In the genomic region with DNA sequence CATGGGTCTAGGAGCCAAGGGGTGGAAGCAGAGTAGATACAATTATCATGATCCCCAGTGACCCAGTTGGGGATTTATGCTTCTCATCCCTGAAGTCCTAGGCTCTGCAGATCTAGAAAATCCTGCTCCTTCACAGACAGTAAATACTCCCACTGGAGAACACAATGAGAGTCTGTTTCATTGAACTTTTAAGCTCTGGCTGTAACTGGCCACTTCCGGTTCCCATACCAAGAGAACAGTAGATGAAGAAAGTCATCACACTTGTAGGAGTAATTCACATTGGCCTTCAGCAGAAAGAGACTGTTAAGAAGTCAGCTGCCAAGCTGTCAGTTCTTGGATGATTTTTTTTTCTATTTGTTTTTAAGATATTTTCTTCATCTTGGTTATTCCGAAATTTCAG, we compare ENCODE assay signal across 22 cellular contexts.
"Had no signal": no experiment of that assay in that cellular context is flagged by ENCODE, and none has a peak within 500 bp of the region (broad histone marks: within the 10 kb centered on the region; RNA-seq: fewer than 3 reads in every experiment).

No MANE protein-coding gene starts in this region.

- H3K36me3 ChIP-seq: colonic mucosa, gastroesophageal sphincter, neural progenitor cell, pancreas, prostate gland, right lobe of liver, spleen, thyroid gland had no signal

- H3K4me1 Mint-ChIP-seq: neural progenitor cell; stimulated activated naive CD8-positive, alpha-beta T cell treated with anti-CD3 and anti-CD28 coated beads, Interleukin-15, amount 100 ng/mL, for 72 hours had no signal

- H3K4me1 ChIP-seq: colonic mucosa, gastroesophageal sphincter, neural progenitor cell, pancreas, prostate gland, right lobe of liver, spleen, thyroid gland had no signal

- H3K4me3 Mint-ChIP-seq: mesothelial cell of epicardium; natural killer cell treated with Interleukin-12 subunit alpha and Interleukin-12 subunit beta and Interleukin-15 and Interleukin-18, amount 100 ng/mL, for 72 hours; neural progenitor cell; stimulated activated naive B cell treated with anti-CD40 and anti-IgM and Interleukin-4, amounts not matched to agents 10 μg/mL and 1 μg/mL and 100 μg/mL, for 72 hours; stimulated activated naive CD8-positive, alpha-beta T cell treated with anti-CD3 and anti-CD28 coated beads, Interleukin-15, amount 100 ng/mL, for 72 hours; type B pancreatic cell had no signal

- H3K27me3 ChIP-seq: colonic mucosa, gastroesophageal sphincter, neural progenitor cell, pancreas, right lobe of liver, spleen, thyroid gland had no signal

- H3K9me3 Mint-ChIP-seq: mesothelial cell of epicardium; neural progenitor cell; stimulated activated naive B cell treated with anti-CD40 and anti-IgM and Interleukin-4, amounts not matched to agents 10 μg/mL and 1 μg/mL and 100 μg/mL, for 72 hours; stimulated activated naive CD8-positive, alpha-beta T cell treated with anti-CD3 and anti-CD28 coated beads, Interleukin-15, amount 100 ng/mL, for 72 hours; type B pancreatic cell had no signal

- H3K27ac Mint-ChIP-seq: natural killer cell treated with Interleukin-12 subunit alpha and Interleukin-12 subunit beta and Interleukin-15 and Interleukin-18, amount 100 ng/mL, for 72 hours; neural progenitor cell; stimulated activated naive B cell treated with anti-CD40 and anti-IgM and Interleukin-4, amounts not matched to agents 10 μg/mL and 1 μg/mL and 100 μg/mL, for 72 hours; stimulated activated naive CD8-positive, alpha-beta T cell treated with anti-CD3 and anti-CD28 coated beads, Interleukin-15, amount 100 ng/mL, for 72 hours; type B pancreatic cell had no signal

- H3K36me3 Mint-ChIP-seq: mesothelial cell of epicardium; natural killer cell treated with Interleukin-12 subunit alpha and Interleukin-12 subunit beta and Interleukin-15 and Interleukin-18, amount 100 ng/mL, for 72 hours; neural progenitor cell; stimulated activated naive B cell treated with anti-CD40 and anti-IgM and Interleukin-4, amounts not matched to agents 10 μg/mL and 1 μg/mL and 100 μg/mL, for 72 hours; type B pancreatic cell had no signal

- DNase-seq: colonic mucosa; dermis blood vessel endothelial cell; glutamatergic neuron; islet precursor cell; nucleus accumbens; pancreas; right lobe of liver; spleen; stimulated activated CD4-positive, alpha-beta T cell treated with anti-CD3 and anti-CD28 coated beads, Interleukin-15, amount 100 ng/mL, for 24 hours; stimulated activated CD4-positive, alpha-beta T cell treated with anti-CD3 and anti-CD28 coated beads, Interleukin-1b, Interleukin-23, amount 100 ng/mL, for 48 hours; stimulated activated CD4-positive, alpha-beta T cell treated with anti-CD3 and anti-CD28 coated beads, Interleukin-4, amount 100 ng/mL, for 24 hours; stimulated activated naive B cell treated with anti-CD40 and anti-IgM and Interleukin-4, amounts not matched to agents 10 μg/mL and 1 μg/mL and 100 μg/mL, for 72 hours; stimulated activated naive CD8-positive, alpha-beta T cell treated with anti-CD3 and anti-CD28 coated beads, Interleukin-15, amount 100 ng/mL, for 72 hours; substantia nigra; thyroid gland had no signal

- H3K9me3 ChIP-seq: colonic mucosa, gastroesophageal sphincter, pancreas, prostate gland, right lobe of liver, spleen, thyroid gland had no signal

- H3K27me3 Mint-ChIP-seq: natural killer cell treated with Interleukin-12 subunit alpha and Interleukin-12 subunit beta and Interleukin-15 and Interleukin-18, amount 100 ng/mL, for 72 hours; stimulated activated naive CD8-positive, alpha-beta T cell treated with anti-CD3 and anti-CD28 coated beads, Interleukin-15, amount 100 ng/mL, for 72 hours; type B pancreatic cell had no signal

- ATAC-seq: gastroesophageal sphincter; left lobe of liver; natural killer cell treated with Interleukin-12 subunit alpha and Interleukin-12 subunit beta and Interleukin-15 and Interleukin-18, amount 100 ng/mL, for 72 hours; pancreas; right lobe of liver; stimulated activated naive B cell treated with anti-CD40 and anti-IgM and Interleukin-4, amounts not matched to agents 10 μg/mL and 1 μg/mL and 100 μg/mL, for 72 hours; stimulated activated naive CD8-positive, alpha-beta T cell treated with anti-CD3 and anti-CD28 coated beads, Interleukin-15, amount 100 ng/mL, for 72 hours had no signal

- H3K27ac ChIP-seq: colonic mucosa, gastroesophageal sphincter, neural progenitor cell, pancreas, prostate gland, right lobe of liver, spleen, thyroid gland had no signal

- H3K4me3 ChIP-seq: colonic mucosa, gastroesophageal sphincter, neural progenitor cell, pancreas, prostate gland, right lobe of liver, spleen, thyroid gland had no signal
